Comparison of ENCODE assay signal across 16 cellular contexts in genomic region chr12:125633686-125634085, GRCh38.
DNase-seq lines count a peak whose midpoint lies in the region; ATAC-seq and TF ChIP-seq lines count a peak whose summit lies in the region.
"Had no signal": no experiment of that assay in that cellular context is flagged by ENCODE, and none has a peak within 500 bp of the region (broad histone marks: within the 10 kb centered on the region; RNA-seq: fewer than 3 reads in every experiment).

No MANE protein-coding gene starts in this region.

- intact Hi-C loops in prostate gland (cut with DNase I), result no loop called here
- intact Hi-C loops in heart left ventricle (cut with DNase I), result no loop called here

- no peaks in the 10 kb centered on the region for H3K4me1 ChIP-seq in prostate gland (replicated peaks)
- H3K4me1 ChIP-seq in heart left ventricle, result no peaks in the 10 kb centered on the region

- POLR2A ChIA-PET in WTC11 (lab: Charles Lee) (no interaction called here), RWPE1 (lab: Yijun Ruan, JAX; ENCODE audit: low non-redundant PET) (no interaction called here)

- H3K27me3 Mint-ChIP-seq in WTC11 (ENCODE audit: low read depth), result no peaks in the 10 kb centered on the region

- H3K27me3 ChIP-seq in prostate gland (replicated peaks; ENCODE audit: insufficient read depth), result no peaks in the 10 kb centered on the region
- H3K27me3 ChIP-seq in heart left ventricle, result peaks cover 0 to 5% (median 0%) of the 10 kb centered on the region in 9 donors

- no peaks in the 10 kb centered on the region for H3K36me3 ChIP-seq in prostate gland
- no peaks in the 10 kb centered on the region for H3K36me3 ChIP-seq in heart left ventricle

- H3K4me1 Mint-ChIP-seq in WTC11, result peaks cover 8% of the 10 kb centered on the region
- H3K4me1 Mint-ChIP-seq: B cell; CD4-positive, alpha-beta memory T cell had no signal

- ATAC-seq in WTC11, result peak; percentile 38; the same call in 1 of the 2 replicates
- no peak for ATAC-seq in heart left ventricle

- no peak overlapping the region for H3K4me3 Mint-ChIP-seq in WTC11
- H3K4me3 Mint-ChIP-seq: B cell; CD4-positive, alpha-beta memory T cell had no signal

- DNase-seq in SHP77 treated with DMSO at 0.1 percent for 48 hours (lab: John Stamatoyannopoulos, UW) (peak; percentile 5), SHP77 (lab: John Stamatoyannopoulos, UW) (no peak), WTC11 (ENCODE audit: low spot score) (no peak), islet precursor cell (peak; percentile 71), prostate gland (ENCODE audit: low spot score) (peak; percentile 10), COLO668 (lab: John Stamatoyannopoulos, UW; ENCODE audit: unreplicated experiment) (no peak), heart left ventricle (no peak), RWPE1 (ENCODE audit: low spot score) (no peak)
- DNase-seq: CD4-positive, alpha-beta memory T cell; DMS79; NCI-H1436; NCI-H2081; NCI-H524; Right ventricle myocardium superior had no signal

- H3K36me3 Mint-ChIP-seq in WTC11, result no peaks in the 10 kb centered on the region
- H3K36me3 Mint-ChIP-seq: CD4-positive, alpha-beta memory T cell had no signal

- TF ChIP-seq CTCF in WTC11 (IDR thresholded peaks at IDR 0.05) (no peak), prostate gland (IDR thresholded peaks at IDR 0.05) (no peak), heart left ventricle (IDR thresholded peaks at IDR 0.05) (no peak), RWPE1 (conservative IDR thresholded peaks at IDR 0.05; ENCODE audit: low read depth) (no peak)

- CTCF ChIA-PET in WTC11 (lab: Charles Lee) (no interaction called here), RWPE1 (lab: Yijun Ruan, JAX) (no interaction called here)

- TF ChIP-seq POLR2A in prostate gland (IDR thresholded peaks at IDR 0.05), result no peak
- TF ChIP-seq POLR2A in heart left ventricle (IDR thresholded peaks at IDR 0.05), result no peak

- H3K4me3 ChIP-seq in prostate gland, result no peak overlapping the region
- no peak overlapping the region for H3K4me3 ChIP-seq in heart left ventricle

- H3K9me3 ChIP-seq in prostate gland (no peaks in the 10 kb centered on the region), heart left ventricle (peaks cover 0 to 14% (median 0%) of the 10 kb centered on the region in 12 donors)

- peaks cover 6% of the 10 kb centered on the region; the same call in 1 of the 2 replicates for H3K9me3 Mint-ChIP-seq in WTC11

- H3K27ac ChIP-seq in prostate gland (no peak overlapping the region), heart left ventricle (no peak overlapping the region), RWPE1 (no peak overlapping the region)
- H3K27ac ChIP-seq: 22Rv1 had no signal

- 0 out of 2 replicates have a peak overlapping the region, but pooled peaks have one; percentile 39 for H3K27ac Mint-ChIP-seq in WTC11
- H3K27ac Mint-ChIP-seq: B cell; CD4-positive, alpha-beta memory T cell had no signal

TF ChIP-seq in WTC11, 78 proteins besides CTCF, POLR2A, EP300 and RAD21:
- TF ChIP-seq ATF1 (CRISPR knock-in tag; IDR thresholded peaks at IDR 0.05), result no peak
- TF ChIP-seq EMX1 (CRISPR knock-in tag; IDR thresholded peaks at IDR 0.05), result no peak
- no peak for TF ChIP-seq SP1 (CRISPR knock-in tag; conservative IDR thresholded peaks at IDR 0.05)
- no peak for TF ChIP-seq ZNF671 (CRISPR knock-in tag; IDR thresholded peaks at IDR 0.05)
- TF ChIP-seq SMAD3 (CRISPR knock-in tag; IDR thresholded peaks at IDR 0.05; ENCODE audit: borderline replicate concordance), result no peak
- TF ChIP-seq FOXK1 (CRISPR knock-in tag; IDR thresholded peaks at IDR 0.05), result no peak
- TF ChIP-seq ZBTB21 (CRISPR knock-in tag; IDR thresholded peaks at IDR 0.05; ENCODE audit: borderline replicate concordance), result no peak
- TF ChIP-seq TCF7 (CRISPR knock-in tag; IDR thresholded peaks at IDR 0.05; ENCODE audit: low read depth), result no peak
- no peak for TF ChIP-seq GTF2I (CRISPR knock-in tag; conservative IDR thresholded peaks at IDR 0.05)
- no peak for TF ChIP-seq ATF3 (CRISPR knock-in tag; conservative IDR thresholded peaks at IDR 0.05)
- no peak for TF ChIP-seq ESRRA (CRISPR knock-in tag; IDR thresholded peaks at IDR 0.05; ENCODE audit: borderline replicate concordance)
- TF ChIP-seq IRF2 (CRISPR knock-in tag; IDR thresholded peaks at IDR 0.05; ENCODE audit: borderline replicate concordance, low read depth), result no peak
- TF ChIP-seq, protein P1, sequence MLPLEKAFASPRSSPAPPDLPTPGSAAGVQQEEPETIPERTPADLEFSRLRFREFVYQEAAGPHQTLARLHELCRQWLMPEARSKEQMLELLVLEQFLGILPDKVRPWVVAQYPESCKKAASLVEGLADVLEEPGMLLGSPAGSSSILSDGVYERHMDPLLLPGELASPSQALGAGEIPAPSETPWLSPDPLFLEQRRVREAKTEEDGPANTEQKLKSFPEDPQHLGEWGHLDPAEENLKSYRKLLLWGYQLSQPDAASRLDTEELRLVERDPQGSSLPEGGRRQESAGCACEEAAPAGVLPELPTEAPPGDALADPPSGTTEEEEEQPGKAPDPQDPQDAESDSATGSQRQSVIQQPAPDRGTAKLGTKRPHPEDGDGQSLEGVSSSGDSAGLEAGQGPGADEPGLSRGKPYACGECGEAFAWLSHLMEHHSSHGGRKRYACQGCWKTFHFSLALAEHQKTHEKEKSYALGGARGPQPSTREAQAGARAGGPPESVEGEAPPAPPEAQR (CRISPR knock-in tag; IDR thresholded peaks at IDR 0.05), result no peak
- TF ChIP-seq, protein P2, sequence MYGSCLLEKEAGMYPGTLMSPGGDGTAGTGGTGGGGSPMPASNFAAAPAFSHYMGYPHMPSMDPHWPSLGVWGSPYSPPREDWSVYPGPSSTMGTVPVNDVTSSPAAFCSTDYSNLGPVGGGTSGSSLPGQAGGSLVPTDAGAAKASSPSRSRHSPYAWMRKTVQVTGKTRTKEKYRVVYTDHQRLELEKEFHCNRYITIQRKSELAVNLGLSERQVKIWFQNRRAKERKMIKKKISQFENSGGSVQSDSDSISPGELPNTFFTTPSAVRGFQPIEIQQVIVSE (CRISPR knock-in tag; IDR thresholded peaks at IDR 0.05; ENCODE audit: borderline replicate concordance), result no peak
- no peak for TF ChIP-seq AFF4 (CRISPR knock-in tag; IDR thresholded peaks at IDR 0.05; ENCODE audit: borderline replicate concordance)
- TF ChIP-seq NR3C1 (CRISPR knock-in tag; conservative IDR thresholded peaks at IDR 0.05; ENCODE audit: low read depth), result no peak
- TF ChIP-seq JUN (CRISPR knock-in tag; IDR thresholded peaks at IDR 0.05), result no peak
- no peak for TF ChIP-seq CREB1 (CRISPR knock-in tag; IDR thresholded peaks at IDR 0.05)
- no peak for TF ChIP-seq GRHL2 (CRISPR knock-in tag; IDR thresholded peaks at IDR 0.05; ENCODE audit: insufficient replicate concordance, severe bottlenecking)
- no peak for TF ChIP-seq TEAD4 (CRISPR knock-in tag; IDR thresholded peaks at IDR 0.05)

Comparison
In these comparisons a context has a peak if more than half of its experiments do, and no peak if none do; other contexts are left out.
1. DNase-seq: peak in SHP77 treated with DMSO at 0.1 percent for 48 hours (single experiment), islet precursor cell (single experiment) and prostate gland (single experiment); none in SHP77 (0 of 2), WTC11 (single experiment), COLO668 (single experiment), heart left ventricle (0 of 5) and RWPE1 (single experiment).